In the genomic region with DNA sequence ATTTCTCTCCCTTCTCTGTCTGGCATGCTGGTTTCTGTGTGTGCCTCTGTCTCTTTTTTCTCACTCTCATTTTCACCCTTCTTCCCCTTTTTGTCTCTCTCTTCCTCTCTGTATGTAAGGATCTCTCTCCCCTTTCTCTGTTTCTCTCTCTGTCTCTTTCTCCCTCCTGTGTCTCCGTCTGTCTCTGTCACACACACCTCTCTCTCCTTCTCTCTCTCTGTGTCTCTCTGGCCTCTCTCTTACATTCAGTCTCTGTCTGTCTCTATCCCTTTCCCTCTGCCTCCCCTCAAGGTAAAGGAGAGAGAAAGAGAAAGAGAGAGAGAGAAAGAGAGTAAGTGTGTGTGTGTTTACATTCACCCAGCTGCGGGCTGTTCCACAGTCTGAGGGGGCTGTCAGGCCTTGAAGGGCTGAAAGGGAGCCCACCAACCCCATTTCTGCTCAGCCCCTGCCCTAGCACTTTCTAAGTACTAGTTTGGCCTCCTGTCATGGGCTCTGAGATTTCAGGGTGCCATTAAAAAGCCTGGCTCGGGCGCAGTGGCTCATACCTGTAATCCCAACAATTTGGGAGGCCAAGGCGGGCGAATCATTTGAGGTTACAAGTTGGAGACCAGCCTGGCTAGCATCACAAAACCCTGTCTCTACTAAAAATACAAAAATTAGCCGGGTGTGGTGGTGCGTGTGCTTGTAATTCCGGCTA, we compare ENCODE assay signal across 8 cellular contexts. TPM values are rescaled to one million over a fixed set of nuclear protein-coding genes. Genes with fewer than 3 reads are reported as not detected.
DNase-seq lines count a peak whose midpoint lies in the region; ATAC-seq, FAIRE-seq and TF ChIP-seq lines count a peak whose summit lies in the region.

No MANE protein-coding gene starts in this region.

- H3K4me1 Mint-ChIP-seq in activated T-cell treated with anti-CD3 and anti-CD28 coated beads, Interleukin-2, amount 50 U/mL, for 4 hours (ENCODE audit: low read depth), result peaks cover 17% of the 10 kb centered on the region

- no peaks in the 10 kb centered on the region for H3K4me1 ChIP-seq in iPS-18a (ENCODE audit: control insufficient read depth, low read depth, low read length)
- H3K4me1 ChIP-seq in tibial artery, result peaks cover 0 to 10% (median 0%) of the 10 kb centered on the region in 4 donors

- H3K4me3 ChIP-seq in iPS-18a (ENCODE audit: low read length) (peak overlapping the region; percentile 54), tibial artery (peak overlapping the region; percentile 40 to 45)

- H3K36me3 Mint-ChIP-seq in activated T-cell treated with anti-CD3 and anti-CD28 coated beads, Interleukin-2, amount 50 U/mL, for 4 hours (ENCODE audit: insufficient read depth), result no peaks in the 10 kb centered on the region

- H3K36me3 ChIP-seq in iPS-18a (ENCODE audit: control insufficient read depth, low read depth, low read length) (no peaks in the 10 kb centered on the region), tibial artery (no peaks in the 10 kb centered on the region)

- peak overlapping the region; percentile 80 for H3K4me3 Mint-ChIP-seq in activated T-cell treated with anti-CD3 and anti-CD28 coated beads, Interleukin-2, amount 50 U/mL, for 4 hours

- peak; percentile 2 for ATAC-seq in activated T-cell treated with anti-CD3 and anti-CD28 coated beads, Interleukin-2, amount 50 U/mL, for 4 hours
- ATAC-seq in GM21423 (IDR thresholded peaks at IDR 0.05; ENCODE audit: unreplicated experiment), result no peak
- ATAC-seq in GM21360 (IDR thresholded peaks at IDR 0.05; ENCODE audit: unreplicated experiment), result no peak

- no peak for DNase-seq in activated T-cell treated with anti-CD3 and anti-CD28 coated beads, Interleukin-2, amount 50 U/mL, for 4 hours
- no peak for DNase-seq in activated T-cell treated with anti-CD3 and anti-CD28 coated beads for 4 hours
- DNase-seq in RPMI8226, result peak; percentile 21
- no peak for DNase-seq in tibial artery
- DNase-seq in D721Med (ENCODE audit: insufficient read length, low spot score), result no peak

- peaks cover 7% of the 10 kb centered on the region for H3K9me3 ChIP-seq in iPS-18a (ENCODE audit: control insufficient read depth, low read depth, low read length)
- H3K9me3 ChIP-seq in tibial artery, result no peaks in the 10 kb centered on the region

- no peak overlapping the region for H3K9ac ChIP-seq in iPS-18a (ENCODE audit: low read length)

- no peak overlapping the region for H3K27ac ChIP-seq in iPS-18a (ENCODE audit: low read length)
- H3K27ac ChIP-seq in tibial artery, result peak overlapping the region; percentile 77 to 85

- FAIRE-seq in D721Med (lab: Jason Lieb, UNC), result no peak

- no peaks in the 10 kb centered on the region for H3K9me3 Mint-ChIP-seq in activated T-cell treated with anti-CD3 and anti-CD28 coated beads, Interleukin-2, amount 50 U/mL, for 4 hours

- no peaks in the 10 kb centered on the region for H3K27me3 Mint-ChIP-seq in activated T-cell treated with anti-CD3 and anti-CD28 coated beads, Interleukin-2, amount 50 U/mL, for 4 hours (ENCODE audit: low read depth)

- intact Hi-C loops in tibial artery (cut with DNase I; ENCODE audit: low total_unique reads), result no loop called here

- TF ChIP-seq CTCF in tibial artery (IDR thresholded peaks at IDR 0.05) (no peak), D721Med (IDR thresholded peaks at IDR 0.05; ENCODE audit: insufficient read depth, missing control alignments) (no peak)

- H3K27me3 ChIP-seq in iPS-18a (ENCODE audit: control insufficient read depth, insufficient read depth, low read length) (no peaks in the 10 kb centered on the region), tibial artery (no peaks in the 10 kb centered on the region)

RNA-seq across cellular contexts. Expression of a gene that starts 9.6 kb away (rescaled TPM):
- total RNA-seq in activated T-cell treated with anti-CD3 and anti-CD28 coated beads, Interleukin-2, amount 50 U/mL, for 4 hours, result 10 to 100 TPM; 55.8 to 73.3 (median 69.3) TPM

RNA-seq across cellular contexts. Expression of a gene that starts 21.4 kb away (rescaled TPM):
- 1 to 10 TPM; 3.4 to 4.1 (median 3.6) TPM for total RNA-seq in activated T-cell treated with anti-CD3 and anti-CD28 coated beads, Interleukin-2, amount 50 U/mL, for 4 hours

RNA-seq across cellular contexts. Expression of a gene that starts 24.0 kb away (rescaled TPM):
- under 1 TPM in 1 of 3 donors, not detected in 2; 0.05 TPM for total RNA-seq in activated T-cell treated with anti-CD3 and anti-CD28 coated beads, Interleukin-2, amount 50 U/mL, for 4 hours

Comparison
In these comparisons a context has a peak if more than half of its experiments do, and no peak if none do; other contexts are left out.
1. ATAC-seq: peak in activated T-cell treated with anti-CD3 and anti-CD28 coated beads, Interleukin-2, amount 50 U/mL, for 4 hours (2 of 2); none in GM21423 (single experiment) and GM21360 (single experiment).